Comparison of ENCODE assay signal across 9 cellular contexts in the genomic region with DNA sequence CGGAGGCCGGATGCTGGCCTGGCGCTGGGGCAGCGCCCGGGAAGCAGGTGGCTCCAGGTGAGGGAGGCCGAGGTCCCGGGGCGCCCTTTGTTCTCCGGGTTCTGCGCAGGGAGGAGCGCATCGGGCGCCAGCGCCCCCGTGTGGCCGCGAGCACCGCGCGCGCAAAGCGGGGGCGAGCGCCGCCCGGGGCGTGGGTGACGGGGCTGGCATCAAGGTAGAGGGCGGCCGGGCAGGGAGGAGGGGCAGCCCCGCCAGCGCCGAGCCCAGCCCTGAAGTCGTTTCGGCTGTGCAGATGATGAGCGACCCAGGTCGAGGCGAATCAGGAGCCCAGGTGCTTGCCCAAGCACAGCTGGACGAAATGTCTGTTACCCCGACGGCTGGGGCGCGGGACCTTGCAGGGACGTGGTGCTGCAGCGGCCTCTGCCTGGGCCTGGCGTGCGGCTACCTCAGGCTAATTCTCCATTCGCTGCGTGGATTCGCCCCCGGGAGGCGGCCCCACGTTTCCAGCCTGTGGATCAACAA. TPM values are rescaled to one million over a fixed set of nuclear protein-coding genes. Genes with fewer than 3 reads are reported as not detected.
DNase-seq lines count a peak whose midpoint lies in the region; ATAC-seq and TF ChIP-seq lines count a peak whose summit lies in the region.
"Had no signal": no experiment of that assay in that cellular context is flagged by ENCODE, and none has a peak within 500 bp of the region (broad histone marks: within the 10 kb centered on the region; RNA-seq: fewer than 3 reads in every experiment).

No MANE protein-coding gene starts in this region.

- peak; percentile 38; the same call in 1 of the 2 replicates for TF ChIP-seq CTCF in HEK293 (tag by site-specific recombination; IDR thresholded peaks at IDR 0.05)

- no peaks in the 10 kb centered on the region for H3K9me3 ChIP-seq in HEK293 (ENCODE audit: control insufficient read depth, insufficient read depth, low read depth, low read length)

- peaks cover 6% of the 10 kb centered on the region for H3K4me1 Mint-ChIP-seq in stimulated activated naive CD8-positive, alpha-beta T cell treated with anti-CD3 and anti-CD28 coated beads, Interleukin-15, amount 100 ng/mL, for 72 hours

- POLR2A ChIA-PET in HEK293 (lab: Yijun Ruan, JAX): no interaction called here

- no peak overlapping the region for H3K4me3 ChIP-seq in HEK293 (ENCODE audit: low read depth, low read length)

- no peak overlapping the region; the same call in 1 of the 2 replicates for H3K27ac ChIP-seq in HEK293 (ENCODE audit: extremely low read depth, low read depth, low read length)

- no peak overlapping the region for H3K4me3 Mint-ChIP-seq in stimulated activated naive CD8-positive, alpha-beta T cell treated with anti-CD3 and anti-CD28 coated beads, Interleukin-15, amount 100 ng/mL, for 72 hours
- H3K4me3 Mint-ChIP-seq: activated T-cell treated with anti-CD3 and anti-CD28 coated beads, Interleukin-2, amount 50 U/mL, for 4 hours had no signal

- H3K4me1 ChIP-seq in HEK293 (ENCODE audit: control insufficient read depth, insufficient read depth, low read length): peaks cover 14% of the 10 kb centered on the region

- no peaks in the 10 kb centered on the region for H3K9me3 Mint-ChIP-seq in stimulated activated naive CD8-positive, alpha-beta T cell treated with anti-CD3 and anti-CD28 coated beads, Interleukin-15, amount 100 ng/mL, for 72 hours
- H3K9me3 Mint-ChIP-seq: activated T-cell treated with anti-CD3 and anti-CD28 coated beads, Interleukin-2, amount 50 U/mL, for 4 hours had no signal

- DNase-seq in GM03348 (ENCODE audit: low spot score) (peak; percentile 83), NCI-H69 (lab: John Stamatoyannopoulos, UW) (peak; percentile 67), cerebellum (ENCODE audit: low spot score) (peak; percentile 16), lung microvascular endothelial cell (ENCODE audit: low read depth in 2 of 2) (peak; percentile 16 to 28)
- peak; percentile 30 to 31 for DNase-seq in stimulated activated naive CD8-positive, alpha-beta T cell treated with anti-CD3 and anti-CD28 coated beads, Interleukin-15, amount 100 ng/mL, for 72 hours
- DNase-seq: activated T-cell treated with anti-CD3 and anti-CD28 coated beads, Interleukin-2, amount 50 U/mL, for 4 hours had no signal

- no peaks in the 10 kb centered on the region for H3K36me3 ChIP-seq in HEK293 (ENCODE audit: control insufficient read depth in 2 of 2, insufficient read depth in 1 of 2, low read length in 2 of 2)

- peaks cover 57% of the 10 kb centered on the region for H3K27me3 Mint-ChIP-seq in stimulated activated naive CD8-positive, alpha-beta T cell treated with anti-CD3 and anti-CD28 coated beads, Interleukin-15, amount 100 ng/mL, for 72 hours

- H3K27ac Mint-ChIP-seq in stimulated activated naive CD8-positive, alpha-beta T cell treated with anti-CD3 and anti-CD28 coated beads, Interleukin-15, amount 100 ng/mL, for 72 hours: no peak overlapping the region

- CTCF ChIA-PET in HEK293 (lab: Yijun Ruan, JAX): interaction anchor here (0.6 to 2.6 kb wide), 21 partner anchors 10 to 665 kb away, joined by 3 to 7 read pairs (median 4); a partner anchor contains a TSS

- ATAC-seq in stimulated activated naive CD8-positive, alpha-beta T cell treated with anti-CD3 and anti-CD28 coated beads, Interleukin-15, amount 100 ng/mL, for 72 hours: peak; percentile 70
- ATAC-seq in GM21717 (IDR thresholded peaks at IDR 0.05; ENCODE audit: unreplicated experiment) (no peak), GM19455 (IDR thresholded peaks at IDR 0.05; ENCODE audit: unreplicated experiment) (no peak)

TF ChIP-seq in HEK293, 187 proteins besides CTCF, POLR2A, EP300 and RAD21 (continues in another document):
- TF ChIP-seq ZNF626 (tag by site-specific recombination; IDR thresholded peaks at IDR 0.05) (no peak), ZNF146 (tag by site-specific recombination; IDR thresholded peaks at IDR 0.05) (no peak), ZNF184 (tag by site-specific recombination; IDR thresholded peaks at IDR 0.05) (peak; percentile 37; the same call in 1 of the 2 replicates), ZBTB8A (tag by site-specific recombination; IDR thresholded peaks at IDR 0.05) (peak; percentile 56; the same call in 1 of the 2 replicates), ZFHX2 (tag by site-specific recombination; conservative IDR thresholded peaks at IDR 0.05) (peak; percentile 96), KLF10 (tag by site-specific recombination; IDR thresholded peaks at IDR 0.05) (no peak), ZNF2 (tag by site-specific recombination; IDR thresholded peaks at IDR 0.05) (no peak), ZNF138 (tag by site-specific recombination; IDR thresholded peaks at IDR 0.05; ENCODE audit: borderline replicate concordance) (no peak), ZSCAN16 (tag by site-specific recombination; IDR thresholded peaks at IDR 0.05) (no peak), SETDB1 (IDR thresholded peaks at IDR 0.05; ENCODE audit: insufficient read length, low read length) (no peak), SALL2 (tag by site-specific recombination; IDR thresholded peaks at IDR 0.05; ENCODE audit: borderline replicate concordance) (no peak), ZNF654 (tag by site-specific recombination; IDR thresholded peaks at IDR 0.05; ENCODE audit: low read depth) (peak; percentile 17; the same call in 1 of the 2 replicates), GLIS2 (tag by site-specific recombination; IDR thresholded peaks at IDR 0.05) (no peak), ZNF624 (tag by site-specific recombination; IDR thresholded peaks at IDR 0.05) (no peak), ZNF112 (tag by site-specific recombination; IDR thresholded peaks at IDR 0.05) (no peak), ZBTB1 (tag by site-specific recombination; IDR thresholded peaks at IDR 0.05) (no peak), ZNF501 (tag by site-specific recombination; IDR thresholded peaks at IDR 0.05) (no peak)
- TF ChIP-seq, protein P1, sequence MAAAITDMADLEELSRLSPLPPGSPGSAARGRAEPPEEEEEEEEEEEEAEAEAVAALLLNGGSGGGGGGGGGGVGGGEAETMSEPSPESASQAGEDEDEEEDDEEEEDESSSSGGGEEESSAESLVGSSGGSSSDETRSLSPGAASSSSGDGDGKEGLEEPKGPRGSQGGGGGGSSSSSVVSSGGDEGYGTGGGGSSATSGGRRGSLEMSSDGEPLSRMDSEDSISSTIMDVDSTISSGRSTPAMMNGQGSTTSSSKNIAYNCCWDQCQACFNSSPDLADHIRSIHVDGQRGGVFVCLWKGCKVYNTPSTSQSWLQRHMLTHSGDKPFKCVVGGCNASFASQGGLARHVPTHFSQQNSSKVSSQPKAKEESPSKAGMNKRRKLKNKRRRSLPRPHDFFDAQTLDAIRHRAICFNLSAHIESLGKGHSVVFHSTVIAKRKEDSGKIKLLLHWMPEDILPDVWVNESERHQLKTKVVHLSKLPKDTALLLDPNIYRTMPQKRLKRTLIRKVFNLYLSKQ (tag by site-specific recombination; IDR thresholded peaks at IDR 0.05; ENCODE audit: borderline replicate concordance): no peak
- TF ChIP-seq, protein P2, sequence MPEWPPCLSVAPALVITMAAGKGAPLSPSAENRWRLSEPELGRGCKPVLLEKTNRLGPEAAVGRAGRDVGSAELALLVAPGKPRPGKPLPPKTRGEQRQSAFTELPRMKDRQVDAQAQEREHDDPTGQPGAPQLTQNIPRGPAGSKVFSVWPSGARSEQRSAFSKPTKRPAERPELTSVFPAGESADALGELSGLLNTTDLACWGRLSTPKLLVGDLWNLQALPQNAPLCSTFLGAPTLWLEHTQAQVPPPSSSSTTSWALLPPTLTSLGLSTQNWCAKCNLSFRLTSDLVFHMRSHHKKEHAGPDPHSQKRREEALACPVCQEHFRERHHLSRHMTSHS (tag by site-specific recombination; IDR thresholded peaks at IDR 0.05): no peak
- TF ChIP-seq, protein P3, sequence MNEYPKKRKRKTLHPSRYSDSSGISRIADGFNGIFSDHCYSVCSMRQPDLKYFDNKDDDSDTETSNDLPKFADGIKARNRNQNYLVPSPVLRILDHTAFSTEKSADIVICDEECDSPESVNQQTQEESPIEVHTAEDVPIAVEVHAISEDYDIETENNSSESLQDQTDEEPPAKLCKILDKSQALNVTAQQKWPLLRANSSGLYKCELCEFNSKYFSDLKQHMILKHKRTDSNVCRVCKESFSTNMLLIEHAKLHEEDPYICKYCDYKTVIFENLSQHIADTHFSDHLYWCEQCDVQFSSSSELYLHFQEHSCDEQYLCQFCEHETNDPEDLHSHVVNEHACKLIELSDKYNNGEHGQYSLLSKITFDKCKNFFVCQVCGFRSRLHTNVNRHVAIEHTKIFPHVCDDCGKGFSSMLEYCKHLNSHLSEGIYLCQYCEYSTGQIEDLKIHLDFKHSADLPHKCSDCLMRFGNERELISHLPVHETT (tag by site-specific recombination; IDR thresholded peaks at IDR 0.05): no peak
- TF ChIP-seq, protein P4, sequence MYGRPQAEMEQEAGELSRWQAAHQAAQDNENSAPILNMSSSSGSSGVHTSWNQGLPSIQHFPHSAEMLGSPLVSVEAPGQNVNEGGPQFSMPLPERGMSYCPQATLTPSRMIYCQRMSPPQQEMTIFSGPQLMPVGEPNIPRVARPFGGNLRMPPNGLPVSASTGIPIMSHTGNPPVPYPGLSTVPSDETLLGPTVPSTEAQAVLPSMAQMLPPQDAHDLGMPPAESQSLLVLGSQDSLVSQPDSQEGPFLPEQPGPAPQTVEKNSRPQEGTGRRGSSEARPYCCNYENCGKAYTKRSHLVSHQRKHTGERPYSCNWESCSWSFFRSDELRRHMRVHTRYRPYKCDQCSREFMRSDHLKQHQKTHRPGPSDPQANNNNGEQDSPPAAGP (tag by site-specific recombination; IDR thresholded peaks at IDR 0.05): no peak
- TF ChIP-seq, protein P5, sequence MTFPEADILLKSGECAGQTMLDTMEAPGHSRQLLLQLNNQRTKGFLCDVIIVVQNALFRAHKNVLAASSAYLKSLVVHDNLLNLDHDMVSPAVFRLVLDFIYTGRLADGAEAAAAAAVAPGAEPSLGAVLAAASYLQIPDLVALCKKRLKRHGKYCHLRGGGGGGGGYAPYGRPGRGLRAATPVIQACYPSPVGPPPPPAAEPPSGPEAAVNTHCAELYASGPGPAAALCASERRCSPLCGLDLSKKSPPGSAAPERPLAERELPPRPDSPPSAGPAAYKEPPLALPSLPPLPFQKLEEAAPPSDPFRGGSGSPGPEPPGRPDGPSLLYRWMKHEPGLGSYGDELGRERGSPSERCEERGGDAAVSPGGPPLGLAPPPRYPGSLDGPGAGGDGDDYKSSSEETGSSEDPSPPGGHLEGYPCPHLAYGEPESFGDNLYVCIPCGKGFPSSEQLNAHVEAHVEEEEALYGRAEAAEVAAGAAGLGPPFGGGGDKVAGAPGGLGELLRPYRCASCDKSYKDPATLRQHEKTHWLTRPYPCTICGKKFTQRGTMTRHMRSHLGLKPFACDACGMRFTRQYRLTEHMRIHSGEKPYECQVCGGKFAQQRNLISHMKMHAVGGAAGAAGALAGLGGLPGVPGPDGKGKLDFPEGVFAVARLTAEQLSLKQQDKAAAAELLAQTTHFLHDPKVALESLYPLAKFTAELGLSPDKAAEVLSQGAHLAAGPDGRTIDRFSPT (tag by site-specific recombination; IDR thresholded peaks at IDR 0.05): peak; percentile 73

RNA-seq across cellular contexts. Expression of a gene that starts 10.5 kb away (rescaled TPM):
- total RNA-seq in cerebellum (28.7 TPM), lung microvascular endothelial cell (not detected in 2 replicates)

Comparison
In these comparisons a context has a peak if more than half of its experiments do, and no peak if none do; other contexts are left out.
1. DNase-seq: peak in every context shown above with its lines; median percentile 83 in GM03348; 67 in NCI-H69; 30 in stimulated activated naive CD8-positive, alpha-beta T cell treated with anti-CD3 and anti-CD28 coated beads, Interleukin-15, amount 100 ng/mL, for 72 hours; 22 in lung microvascular endothelial cell; 16 in cerebellum.
2. RNA of a gene that starts 10.5 kb away (total RNA-seq): 28.7 TPM in cerebellum (single experiment); not detected in lung microvascular endothelial cell; every median in the first group is over 10 times any median in the second.